ENCODE assay signal across 9 cellular contexts in genomic region chr7:143882611-143883078, GRCh38. TPM values are rescaled to one million over a fixed set of nuclear protein-coding genes. Genes with fewer than 3 reads are reported as not detected.
DNase-seq lines count a peak whose midpoint lies in the region; ATAC-seq and TF ChIP-seq lines count a peak whose summit lies in the region.
"Had no signal": no experiment of that assay in that cellular context is flagged by ENCODE, and none has a peak within 500 bp of the region (broad histone marks: within the 10 kb centered on the region; RNA-seq: fewer than 3 reads in every experiment).

No MANE protein-coding gene starts in this region.

- peak overlapping the region; percentile 74 for H2AFZ ChIP-seq in neural cell (ENCODE audit: low read depth, low read length)

- peak overlapping the region; percentile 66 for H3K4me3 ChIP-seq in WI38 (ENCODE audit: low read depth, low read length)
- H3K4me3 ChIP-seq in neural cell (ENCODE audit: low read length), result peak overlapping the region; percentile 88

- no peaks in the 10 kb centered on the region for H3K9me2 ChIP-seq in neural cell (ENCODE audit: insufficient read depth, low read length)

- peaks cover 43% of the 10 kb centered on the region for H3K27me3 Mint-ChIP-seq in stimulated activated naive CD8-positive, alpha-beta T cell treated with anti-CD3 and anti-CD28 coated beads, Interleukin-15, Interleukin-2, amounts not matched to agents 100 ng/mL and 50 ng/mL, for 24 hours

- peak overlapping the region; percentile 98 for H3K27ac ChIP-seq in neural cell (ENCODE audit: low read length)

- H3F3A ChIP-seq in neural cell (ENCODE audit: insufficient read depth, low read length, poor library complexity, severe bottlenecking), result peaks cover 8% of the 10 kb centered on the region

- no peak overlapping the region for H3K27ac Mint-ChIP-seq in stimulated activated naive CD8-positive, alpha-beta T cell treated with anti-CD3 and anti-CD28 coated beads, Interleukin-15, Interleukin-2, amounts not matched to agents 100 ng/mL and 50 ng/mL, for 24 hours

- no peaks in the 10 kb centered on the region for H3K36me3 Mint-ChIP-seq in stimulated activated naive CD8-positive, alpha-beta T cell treated with anti-CD3 and anti-CD28 coated beads, Interleukin-15, Interleukin-2, amounts not matched to agents 100 ng/mL and 50 ng/mL, for 24 hours (ENCODE audit: low read depth)

- no peaks in the 10 kb centered on the region for H3K9me3 ChIP-seq in neural cell (ENCODE audit: low read length)

- H3K4me3 Mint-ChIP-seq in stimulated activated naive CD8-positive, alpha-beta T cell treated with anti-CD3 and anti-CD28 coated beads, Interleukin-15, Interleukin-2, amounts not matched to agents 100 ng/mL and 50 ng/mL, for 24 hours, result peak overlapping the region; percentile 61

- no peaks in the 10 kb centered on the region for H3K27me3 ChIP-seq in neural cell (ENCODE audit: insufficient read depth, low read depth, low read length)

- H3K9me3 Mint-ChIP-seq in stimulated activated naive CD8-positive, alpha-beta T cell treated with anti-CD3 and anti-CD28 coated beads, Interleukin-15, Interleukin-2, amounts not matched to agents 100 ng/mL and 50 ng/mL, for 24 hours, result no peaks in the 10 kb centered on the region

- peaks cover 27% of the 10 kb centered on the region for H3K4me1 Mint-ChIP-seq in stimulated activated naive CD8-positive, alpha-beta T cell treated with anti-CD3 and anti-CD28 coated beads, Interleukin-15, Interleukin-2, amounts not matched to agents 100 ng/mL and 50 ng/mL, for 24 hours (ENCODE audit: low read depth)

- TF ChIP-seq EP300 in neural cell (conservative IDR thresholded peaks at IDR 0.05; ENCODE audit: poor library complexity, severe bottlenecking), result peak; percentile 18

- H3K4me2 ChIP-seq in neural cell (ENCODE audit: low read length), result peak overlapping the region; percentile 88

- TF ChIP-seq CTCF in WI38 (IDR thresholded peaks at IDR 0.05; ENCODE audit: low read depth, low read length), result no peak
- no peak for TF ChIP-seq CTCF in neural cell (IDR thresholded peaks at IDR 0.05; ENCODE audit: poor library complexity, severe bottlenecking)

- no peak for TF ChIP-seq RAD21 in neural cell (conservative IDR thresholded peaks at IDR 0.05)

- H4K20me1 ChIP-seq in neural cell (ENCODE audit: insufficient read depth), result no peaks in the 10 kb centered on the region

- DNase-seq in stimulated activated naive CD8-positive, alpha-beta T cell treated with anti-CD3 and anti-CD28 coated beads, Interleukin-15, Interleukin-2, amounts not matched to agents 100 U/mL and 50 U/mL, for 24 hours, result no peak
- DNase-seq in globus pallidus (ENCODE audit: low spot score) (peak; percentile 87), GM19238 (ENCODE audit: insufficient read length, low spot score) (no peak)
- DNase-seq in activated CD4-positive, alpha-beta T cell treated with anti-CD3 and anti-CD28 coated beads for 48 hours, result no peak
- DNase-seq in central memory CD4-positive, alpha-beta T cell, result no peak
- DNase-seq: DND-41 had no signal

- no peak for ATAC-seq in stimulated activated naive CD8-positive, alpha-beta T cell treated with anti-CD3 and anti-CD28 coated beads, Interleukin-15, Interleukin-2, amounts not matched to agents 100 U/mL and 50 U/mL, for 24 hours

- peaks cover 68% of the 10 kb centered on the region for H3K79me2 ChIP-seq in neural cell (replicated peaks; ENCODE audit: insufficient read depth, low read length)

- H3K36me3 ChIP-seq in neural cell (ENCODE audit: insufficient read depth, low read length), result peaks cover 6% of the 10 kb centered on the region

- H3K9ac ChIP-seq in neural cell (ENCODE audit: low read length), result peak overlapping the region; percentile 96

TF ChIP-seq in neural cell, 6 proteins besides CTCF, POLR2A, EP300 and RAD21:
- peak; percentile 47 for TF ChIP-seq TAF1 (IDR thresholded peaks at IDR 0.05; ENCODE audit: low read depth)
- TF ChIP-seq MXI1 (conservative IDR thresholded peaks at IDR 0.05; ENCODE audit: poor library complexity, severe bottlenecking), result no peak
- TF ChIP-seq REST (IDR thresholded peaks at IDR 0.05; ENCODE audit: borderline replicate concordance), result peak; percentile 54

RNA-seq across cellular contexts. Expression of gene TCAF1, which starts 19.3 kb away (rescaled TPM):
- polyA plus RNA-seq in neural cell, result 172 and 182 TPM in 2 replicates
- polyA minus RNA-seq in neural cell, result 316 and 346 TPM in 2 replicates

RNA-seq across cellular contexts. Expression of gene OR2F2, which starts 52.4 kb away (rescaled TPM):
- polyA plus RNA-seq in neural cell, result not detected in 2 replicates
- polyA minus RNA-seq in neural cell, result not detected in 2 replicates
